ENCODE assay signal across 1 cellular context in genomic region chr19:2507109-2507508, GRCh38.
TF ChIP-seq lines count a peak whose summit lies in the region.

No MANE protein-coding gene starts in this region.

TF ChIP-seq in K562, 482 proteins besides CTCF, POLR2A, EP300 and RAD21 (continued from another document):
- TF ChIP-seq RFX1 (IDR thresholded peaks at IDR 0.05) (no peak), RBM39 (optimal IDR thresholded peaks at IDR 0.05; ENCODE audit: low read depth, low read length) (no peak), ELF2 (CRISPR knock-in tag; IDR thresholded peaks at IDR 0.05) (peak; percentile 12; the same call in 1 of the 2 replicates), ZNF134 (CRISPR knock-in tag; conservative IDR thresholded peaks at IDR 0.05) (no peak)
- TF ChIP-seq, protein P1, sequence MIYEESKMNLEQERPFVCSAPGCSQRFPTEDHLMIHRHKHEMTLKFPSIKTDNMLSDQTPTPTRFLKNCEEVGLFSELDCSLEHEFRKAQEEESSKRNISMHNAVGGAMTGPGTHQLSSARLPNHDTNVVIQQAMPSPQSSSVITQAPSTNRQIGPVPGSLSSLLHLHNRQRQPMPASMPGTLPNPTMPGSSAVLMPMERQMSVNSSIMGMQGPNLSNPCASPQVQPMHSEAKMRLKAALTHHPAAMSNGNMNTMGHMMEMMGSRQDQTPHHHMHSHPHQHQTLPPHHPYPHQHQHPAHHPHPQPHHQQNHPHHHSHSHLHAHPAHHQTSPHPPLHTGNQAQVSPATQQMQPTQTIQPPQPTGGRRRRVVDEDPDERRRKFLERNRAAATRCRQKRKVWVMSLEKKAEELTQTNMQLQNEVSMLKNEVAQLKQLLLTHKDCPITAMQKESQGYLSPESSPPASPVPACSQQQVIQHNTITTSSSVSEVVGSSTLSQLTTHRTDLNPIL (CRISPR knock-in tag; IDR thresholded peaks at IDR 0.05) = no peak
TF ChIP-seq in K562: peak in this region for 52.
